10 cellular contexts compared by ENCODE assay signal in the genomic region with DNA sequence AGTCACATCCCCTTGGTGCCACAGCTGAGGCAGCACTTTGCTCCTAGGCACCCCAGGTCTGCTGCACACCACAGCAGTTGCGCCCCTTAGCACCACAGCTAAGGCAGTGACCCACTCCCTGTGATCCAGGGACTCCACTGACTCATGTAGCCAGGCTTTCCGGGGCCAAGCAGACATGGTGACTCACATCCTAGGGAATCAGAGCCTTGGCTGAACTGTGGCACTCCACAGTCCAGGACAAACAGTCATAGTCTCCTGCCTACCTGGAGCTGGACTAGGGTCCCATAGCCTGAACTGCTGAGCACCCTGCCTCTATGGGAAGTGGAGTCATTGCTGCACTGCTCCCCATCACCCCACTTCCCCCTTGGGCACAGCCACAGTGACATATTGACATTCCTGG.
DNase-seq lines count a peak whose midpoint lies in the region; ATAC-seq and TF ChIP-seq lines count a peak whose summit lies in the region.
"Had no signal": no experiment of that assay in that cellular context is flagged by ENCODE, and none has a peak within 500 bp of the region (broad histone marks: within the 10 kb centered on the region; RNA-seq: fewer than 3 reads in every experiment).

No MANE protein-coding gene starts in this region.

- POLR2A ChIA-PET in SK-N-SH (lab: Yijun Ruan, JAX): no interaction called here

- no peak for ATAC-seq in HG02759 (IDR thresholded peaks at IDR 0.05; ENCODE audit: unreplicated experiment)
- no peak for ATAC-seq in HG03521 (IDR thresholded peaks at IDR 0.05; ENCODE audit: unreplicated experiment)

- peaks cover 9 to 13% of the 10 kb centered on the region in 2 experiments; a peak in 3 of 4 replicates for H3K4me1 ChIP-seq in SK-N-SH (ENCODE audit: control insufficient read depth in 1 of 2, insufficient read depth in 2 of 2, low read depth in 1 of 2, low read length in 1 of 2)
- H3K4me1 ChIP-seq in skeletal muscle satellite cell (ENCODE audit: control insufficient read depth, insufficient read depth, low read length): peaks cover 35% of the 10 kb centered on the region

- peak overlapping the region in 1 of 2 experiments; percentile 98; a peak in 2 of 4 replicates for H3K27ac ChIP-seq in SK-N-SH (ENCODE audit: low read depth in 2 of 2, low read length in 1 of 2)

- WGBS in SK-N-SH (ENCODE audit: low lambda C conversion rate): 7% methylated on average over 2 of the region's 2 CpGs

- 0 out of 2 replicates have a peak, but pooled peaks have one; percentile 12 for TF ChIP-seq CTCF in SK-N-SH (IDR thresholded peaks at IDR 0.05)

- H3K9me3 ChIP-seq in SK-N-SH (peaks cover 9% of the 10 kb centered on the region), skeletal muscle satellite cell (replicated peaks; ENCODE audit: low read length) (no peaks in the 10 kb centered on the region)

- H3K36me3 ChIP-seq in SK-N-SH (replicated peaks in 1 of 2; ENCODE audit: control insufficient read depth in 1 of 2, insufficient read depth in 2 of 2, low read length in 1 of 2): peaks cover 6 to 25% of the 10 kb centered on the region in 2 experiments
- no peaks in the 10 kb centered on the region for H3K36me3 ChIP-seq in skeletal muscle satellite cell (ENCODE audit: insufficient read depth, low read length)

- DNase-seq in H4 (ENCODE audit: low spot score) (peak; percentile 75), SK-N-SH (peak; percentile 4), fibroblast of peridontal ligament (ENCODE audit: extremely low read depth) (peak; percentile 69), activated gamma-delta T cell treated with Interleukin-2 at 50 U/mL for 16 hours (no peak)
- no peak for DNase-seq in stimulated activated CD4-positive, alpha-beta T cell treated with anti-CD3 and anti-CD28 coated beads, Interleukin-4, amount 100 ng/mL, for 4 hours
- DNase-seq: immature natural killer cell, NCI-H2171 had no signal

- H3K9ac ChIP-seq in SK-N-SH (peak overlapping the region; percentile 97), skeletal muscle satellite cell (ENCODE audit: low read depth, low read length) (peak overlapping the region; percentile 45)

- H3K79me2 ChIP-seq in SK-N-SH (ENCODE audit: insufficient read depth): peaks cover 44% of the 10 kb centered on the region

- H3K27me3 ChIP-seq in SK-N-SH (ENCODE audit: insufficient read depth): no peaks in the 10 kb centered on the region
- no peaks in the 10 kb centered on the region for H3K27me3 ChIP-seq in skeletal muscle satellite cell (ENCODE audit: control insufficient read depth, insufficient read depth, low read length)

- peak in 1 of 2 experiments; percentile 86; a peak in 1 of 4 replicates for TF ChIP-seq EP300 in SK-N-SH (IDR thresholded peaks at IDR 0.05; ENCODE audit: borderline replicate concordance in 1 of 2, low read depth in 1 of 2, low read length in 1 of 2)

- H3F3A ChIP-seq in SK-N-SH (replicated peaks; ENCODE audit: insufficient read depth): peaks cover 36% of the 10 kb centered on the region

- no peaks in the 10 kb centered on the region; the same call in 1 of the 2 replicates for H4K20me1 ChIP-seq in SK-N-SH (ENCODE audit: insufficient read depth)

- peak overlapping the region; percentile 91 for H3K4me2 ChIP-seq in SK-N-SH
- H3K4me2 ChIP-seq in skeletal muscle satellite cell (ENCODE audit: low read length): peak overlapping the region; percentile 60

- no peak overlapping the region for H2AFZ ChIP-seq in SK-N-SH (ENCODE audit: low read depth)

- H3K4me3 ChIP-seq in SK-N-SH (ENCODE audit: low read depth in 2 of 2, low read length in 1 of 2): peak overlapping the region; percentile 44 to 82; a peak in 3 of 4 replicates
- H3K4me3 ChIP-seq in skeletal muscle satellite cell (ENCODE audit: low read length): peak overlapping the region; percentile 53

- no peak for TF ChIP-seq RAD21 in SK-N-SH (IDR thresholded peaks at IDR 0.05; ENCODE audit: low read length)

- CTCF ChIA-PET in SK-N-SH (lab: Yijun Ruan, JAX): no interaction called here

- H3K9me2 ChIP-seq in SK-N-SH: no peaks in the 10 kb centered on the region

TF ChIP-seq in SK-N-SH, 30 proteins besides CTCF, POLR2A, EP300 and RAD21 (continues in another document):
- TF ChIP-seq RFX5 (IDR thresholded peaks at IDR 0.05; ENCODE audit: low read length): no peak
- peak; percentile 34; the same call in 1 of the 2 replicates for TF ChIP-seq POLR2AphosphoS5 (IDR thresholded peaks at IDR 0.05; ENCODE audit: low read depth, low read length)
- peak; percentile 82 for TF ChIP-seq TCF12 (IDR thresholded peaks at IDR 0.05)
- no peak for TF ChIP-seq SMC3 (IDR thresholded peaks at IDR 0.05; ENCODE audit: low read depth, low read length)
- no peak for TF ChIP-seq NRF1 (IDR thresholded peaks at IDR 0.05; ENCODE audit: low read depth, low read length)
- no peak for TF ChIP-seq GATA2 (CRISPR knock-in tag; IDR thresholded peaks at IDR 0.05)
- TF ChIP-seq, protein P1, sequence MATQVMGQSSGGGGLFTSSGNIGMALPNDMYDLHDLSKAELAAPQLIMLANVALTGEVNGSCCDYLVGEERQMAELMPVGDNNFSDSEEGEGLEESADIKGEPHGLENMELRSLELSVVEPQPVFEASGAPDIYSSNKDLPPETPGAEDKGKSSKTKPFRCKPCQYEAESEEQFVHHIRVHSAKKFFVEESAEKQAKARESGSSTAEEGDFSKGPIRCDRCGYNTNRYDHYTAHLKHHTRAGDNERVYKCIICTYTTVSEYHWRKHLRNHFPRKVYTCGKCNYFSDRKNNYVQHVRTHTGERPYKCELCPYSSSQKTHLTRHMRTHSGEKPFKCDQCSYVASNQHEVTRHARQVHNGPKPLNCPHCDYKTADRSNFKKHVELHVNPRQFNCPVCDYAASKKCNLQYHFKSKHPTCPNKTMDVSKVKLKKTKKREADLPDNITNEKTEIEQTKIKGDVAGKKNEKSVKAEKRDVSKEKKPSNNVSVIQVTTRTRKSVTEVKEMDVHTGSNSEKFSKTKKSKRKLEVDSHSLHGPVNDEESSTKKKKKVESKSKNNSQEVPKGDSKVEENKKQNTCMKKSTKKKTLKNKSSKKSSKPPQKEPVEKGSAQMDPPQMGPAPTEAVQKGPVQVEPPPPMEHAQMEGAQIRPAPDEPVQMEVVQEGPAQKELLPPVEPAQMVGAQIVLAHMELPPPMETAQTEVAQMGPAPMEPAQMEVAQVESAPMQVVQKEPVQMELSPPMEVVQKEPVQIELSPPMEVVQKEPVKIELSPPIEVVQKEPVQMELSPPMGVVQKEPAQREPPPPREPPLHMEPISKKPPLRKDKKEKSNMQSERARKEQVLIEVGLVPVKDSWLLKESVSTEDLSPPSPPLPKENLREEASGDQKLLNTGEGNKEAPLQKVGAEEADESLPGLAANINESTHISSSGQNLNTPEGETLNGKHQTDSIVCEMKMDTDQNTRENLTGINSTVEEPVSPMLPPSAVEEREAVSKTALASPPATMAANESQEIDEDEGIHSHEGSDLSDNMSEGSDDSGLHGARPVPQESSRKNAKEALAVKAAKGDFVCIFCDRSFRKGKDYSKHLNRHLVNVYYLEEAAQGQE (IDR thresholded peaks at IDR 0.05; ENCODE audit: low read depth, low read length): peak; percentile 37; the same call in 1 of the 2 replicates
- TF ChIP-seq RXRA (IDR thresholded peaks at IDR 0.05; ENCODE audit: borderline replicate concordance, low read depth): peak; percentile 79; the same call in 1 of the 2 replicates
- TF ChIP-seq, protein P2, sequence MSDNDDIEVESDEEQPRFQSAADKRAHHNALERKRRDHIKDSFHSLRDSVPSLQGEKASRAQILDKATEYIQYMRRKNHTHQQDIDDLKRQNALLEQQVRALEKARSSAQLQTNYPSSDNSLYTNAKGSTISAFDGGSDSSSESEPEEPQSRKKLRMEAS (IDR thresholded peaks at IDR 0.05; ENCODE audit: low read depth): peak; percentile 28; the same call in 1 of the 2 replicates
- TF ChIP-seq, protein P3, sequence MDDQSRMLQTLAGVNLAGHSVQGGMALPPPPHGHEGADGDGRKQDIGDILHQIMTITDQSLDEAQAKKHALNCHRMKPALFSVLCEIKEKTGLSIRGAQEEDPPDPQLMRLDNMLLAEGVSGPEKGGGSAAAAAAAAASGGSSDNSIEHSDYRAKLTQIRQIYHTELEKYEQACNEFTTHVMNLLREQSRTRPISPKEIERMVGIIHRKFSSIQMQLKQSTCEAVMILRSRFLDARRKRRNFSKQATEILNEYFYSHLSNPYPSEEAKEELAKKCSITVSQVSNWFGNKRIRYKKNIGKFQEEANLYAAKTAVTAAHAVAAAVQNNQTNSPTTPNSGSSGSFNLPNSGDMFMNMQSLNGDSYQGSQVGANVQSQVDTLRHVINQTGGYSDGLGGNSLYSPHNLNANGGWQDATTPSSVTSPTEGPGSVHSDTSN (IDR thresholded peaks at IDR 0.05): peak; percentile 34; the same call in 1 of the 2 replicates
- TF ChIP-seq NFIC (IDR thresholded peaks at IDR 0.05; ENCODE audit: borderline replicate concordance): peak; percentile 82
- no peak for TF ChIP-seq TAF1 (IDR thresholded peaks at IDR 0.05; ENCODE audit: borderline replicate concordance, low read depth, low read length)
- no peak for TF ChIP-seq EZH2phosphoT487 (IDR thresholded peaks at IDR 0.05; ENCODE audit: borderline replicate concordance, low read depth)
- no peak for TF ChIP-seq ELF1 (IDR thresholded peaks at IDR 0.05)
- TF ChIP-seq CHD2 (IDR thresholded peaks at IDR 0.05; ENCODE audit: low read length, partially characterized antibody): no peak
- TF ChIP-seq RCOR1 (IDR thresholded peaks at IDR 0.05; ENCODE audit: low read length): no peak
- TF ChIP-seq YY1 (IDR thresholded peaks at IDR 0.05; ENCODE audit: low read depth): no peak
- no peak for TF ChIP-seq FOXM1 (IDR thresholded peaks at IDR 0.05; ENCODE audit: low read depth)
- 0 out of 2 replicates have a peak, but pooled peaks have one; percentile 35 for TF ChIP-seq TEAD4 (IDR thresholded peaks at IDR 0.05; ENCODE audit: borderline replicate concordance, insufficient read depth)
- TF ChIP-seq, protein P4, sequence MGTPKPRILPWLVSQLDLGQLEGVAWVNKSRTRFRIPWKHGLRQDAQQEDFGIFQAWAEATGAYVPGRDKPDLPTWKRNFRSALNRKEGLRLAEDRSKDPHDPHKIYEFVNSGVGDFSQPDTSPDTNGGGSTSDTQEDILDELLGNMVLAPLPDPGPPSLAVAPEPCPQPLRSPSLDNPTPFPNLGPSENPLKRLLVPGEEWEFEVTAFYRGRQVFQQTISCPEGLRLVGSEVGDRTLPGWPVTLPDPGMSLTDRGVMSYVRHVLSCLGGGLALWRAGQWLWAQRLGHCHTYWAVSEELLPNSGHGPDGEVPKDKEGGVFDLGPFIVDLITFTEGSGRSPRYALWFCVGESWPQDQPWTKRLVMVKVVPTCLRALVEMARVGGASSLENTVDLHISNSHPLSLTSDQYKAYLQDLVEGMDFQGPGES (IDR thresholded peaks at IDR 0.05; ENCODE audit: low read depth, low read length): no peak
- peak; percentile 98 for TF ChIP-seq FOSL2 (IDR thresholded peaks at IDR 0.05; ENCODE audit: borderline replicate concordance, low read depth)

Comparison
In these comparisons a context has a peak if more than half of its experiments do, and no peak if none do; other contexts are left out.
1. DNase-seq: peak in H4 (single experiment), SK-N-SH (single experiment) and fibroblast of peridontal ligament (single experiment); none in activated gamma-delta T cell treated with Interleukin-2 at 50 U/mL for 16 hours (single experiment) and stimulated activated CD4-positive, alpha-beta T cell treated with anti-CD3 and anti-CD28 coated beads, Interleukin-4, amount 100 ng/mL, for 4 hours (0 of 2).